8 cellular contexts compared by ENCODE assay signal in the genomic region with DNA sequence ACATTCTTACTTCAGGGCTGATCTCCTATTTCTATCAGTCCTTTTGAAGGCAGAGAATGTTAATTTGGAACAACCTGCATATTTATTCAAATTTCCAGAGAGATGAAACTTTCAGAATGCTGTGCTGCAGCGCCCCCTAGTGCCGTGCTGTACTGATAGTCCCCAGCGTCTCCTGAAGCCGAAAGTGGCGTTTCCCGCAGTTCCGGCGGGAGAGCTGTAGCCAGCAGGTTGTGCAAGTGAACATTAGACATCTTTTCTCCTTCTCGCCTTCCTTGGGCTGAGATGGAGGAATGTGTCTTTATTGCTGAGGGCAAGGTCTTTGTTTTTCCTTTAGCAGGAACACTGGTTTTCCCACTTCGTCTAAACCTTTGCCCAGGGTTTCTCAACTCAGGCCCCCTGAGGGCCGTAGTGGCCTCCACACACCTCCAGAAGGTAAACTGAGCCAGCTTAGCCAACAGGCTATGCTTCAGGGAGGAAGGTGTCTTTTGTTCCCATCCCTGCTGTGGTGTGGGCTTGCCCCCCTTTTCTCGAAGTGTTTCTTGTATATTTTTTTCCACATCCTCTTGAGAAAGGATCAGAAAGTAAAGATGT. TPM values are rescaled to one million over a fixed set of nuclear protein-coding genes. Genes with fewer than 3 reads are reported as not detected.
DNase-seq lines count a peak whose midpoint lies in the region; ATAC-seq and TF ChIP-seq lines count a peak whose summit lies in the region.

No MANE protein-coding gene starts in this region.

- no peak overlapping the region for H3K27ac ChIP-seq in coronary artery

- intact Hi-C loops in activated CD4-positive, alpha-beta T cell treated with anti-CD3 and anti-CD28 coated beads, Interleukin-2, amount 10 ng/mL, durations not matched to agents 24 days and 14 days (cut with micrococcal nuclease): loop anchor here (1.0 to 2.0 kb wide), 3 partner anchors 12 to 103 kb away; no protein-coding TSS in a partner anchor

- peak overlapping the region; percentile 61 for H3K27ac Mint-ChIP-seq in HFFc6
- H3K27ac Mint-ChIP-seq in activated CD4-positive, alpha-beta T cell treated with anti-CD3 and anti-CD28 coated beads, Interleukin-2, amount 10 ng/mL, durations not matched to agents 24 days and 14 days: peak overlapping the region; percentile 41

- H3K4me3 Mint-ChIP-seq in HFFc6: peak overlapping the region; percentile 37; the same call in 1 of the 2 replicates
- H3K4me3 Mint-ChIP-seq in activated CD4-positive, alpha-beta T cell treated with anti-CD3 and anti-CD28 coated beads, Interleukin-2, amount 10 ng/mL, durations not matched to agents 24 days and 14 days: peak overlapping the region; percentile 58

- peaks cover 5% of the 10 kb centered on the region; the same call in 1 of the 2 replicates for H3K36me3 Mint-ChIP-seq in HFFc6 (ENCODE audit: low read depth)
- peaks cover 10% of the 10 kb centered on the region for H3K36me3 Mint-ChIP-seq in activated CD4-positive, alpha-beta T cell treated with anti-CD3 and anti-CD28 coated beads, Interleukin-2, amount 10 ng/mL, durations not matched to agents 24 days and 14 days (ENCODE audit: low read depth)

- no peak overlapping the region for H3K4me3 ChIP-seq in coronary artery

- DNase-seq in DMS153 (lab: John Stamatoyannopoulos, UW) (peak; percentile 32), HFFc6 (peak; percentile 69), NCI-H510A treated with DMSO at 0.1 percent for 48 hours (lab: John Stamatoyannopoulos, UW) (peak; percentile 93), coronary artery (ENCODE audit: low spot score) (peak; percentile 85), left kidney (ENCODE audit: low read depth, low spot score) (peak; percentile 92)
- peak; percentile 94 for DNase-seq in activated CD4-positive, alpha-beta T cell treated with anti-CD3 and anti-CD28 coated beads, Interleukin-2, amount 10 ng/mL, durations not matched to agents 24 days and 14 days
- peak; percentile 77 to 79 for DNase-seq in stimulated activated CD4-positive, alpha-beta T cell treated with anti-CD3 and anti-CD28 coated beads, Interleukin-1b, Interleukin-23, amount 100 ng/mL, for 4 hours (ENCODE audit: low read depth in 2 of 2)

- H3K9me3 Mint-ChIP-seq in HFFc6: no peaks in the 10 kb centered on the region
- no peaks in the 10 kb centered on the region for H3K9me3 Mint-ChIP-seq in activated CD4-positive, alpha-beta T cell treated with anti-CD3 and anti-CD28 coated beads, Interleukin-2, amount 10 ng/mL, durations not matched to agents 24 days and 14 days

- TF ChIP-seq CTCF in HFFc6 (IDR thresholded peaks at IDR 0.05) (peak; percentile 99), coronary artery (IDR thresholded peaks at IDR 0.05) (peak; percentile 90)

- no peak for ATAC-seq in HG03571 (IDR thresholded peaks at IDR 0.05; ENCODE audit: unreplicated experiment)

- peaks cover 85% of the 10 kb centered on the region for H3K4me1 Mint-ChIP-seq in HFFc6 (ENCODE audit: low read depth)
- H3K4me1 Mint-ChIP-seq in activated CD4-positive, alpha-beta T cell treated with anti-CD3 and anti-CD28 coated beads, Interleukin-2, amount 10 ng/mL, durations not matched to agents 24 days and 14 days: peaks cover 62% of the 10 kb centered on the region

- no peaks in the 10 kb centered on the region for H3K27me3 Mint-ChIP-seq in HFFc6 (ENCODE audit: insufficient read depth)
- no peaks in the 10 kb centered on the region for H3K27me3 Mint-ChIP-seq in activated CD4-positive, alpha-beta T cell treated with anti-CD3 and anti-CD28 coated beads, Interleukin-2, amount 10 ng/mL, durations not matched to agents 24 days and 14 days

RNA-seq across cellular contexts. Expression of a gene that starts 26.4 kb away (rescaled TPM):
- total RNA-seq in HFFc6 (2021; fragmentation: NEBNext Ultra II Directional; extraction: Animal tissue kit (Norgen Biotek cat#: 25700)): 100 to 1,000 TPM in 2 of 6 experiments, 10 to 100 TPM in 4; 83.2 to 106 (median 92.3) TPM
- total RNA-seq in activated CD4-positive, alpha-beta T cell treated with anti-CD3 and anti-CD28 coated beads, Interleukin-2, amount 10 ng/mL, durations not matched to agents 24 days and 14 days: 148 and 177 TPM in 2 replicates

Comparison
In these comparisons a context has a peak if more than half of its experiments do, and no peak if none do; other contexts are left out.
1. DNase-seq: peak in every context shown above with its lines; median percentile 94 in activated CD4-positive, alpha-beta T cell treated with anti-CD3 and anti-CD28 coated beads, Interleukin-2, amount 10 ng/mL, durations not matched to agents 24 days and 14 days; 93 in NCI-H510A treated with DMSO at 0.1 percent for 48 hours; 92 in left kidney; 85 in coronary artery; 78 in stimulated activated CD4-positive, alpha-beta T cell treated with anti-CD3 and anti-CD28 coated beads, Interleukin-1b, Interleukin-23, amount 100 ng/mL, for 4 hours; 69 in HFFc6; 32 in DMS153.